Comparison of ENCODE assay signal across 13 cellular contexts in genomic region chr2:105904938-105905337, GRCh38.
A peak's percentile ranks its signal among the peaks of the same experiment; 100 is the strongest.
DNase-seq lines count a peak whose midpoint lies in the region; ATAC-seq lines count a peak whose summit lies in the region.
"Had no signal": no experiment of that assay in that cellular context is flagged by ENCODE, and none has a peak within 500 bp of the region (broad histone marks: within the 10 kb centered on the region; RNA-seq: fewer than 3 reads in every experiment).

No MANE protein-coding gene starts in this region.

- peaks cover 18% of the 10 kb centered on the region for H3K36me3 Mint-ChIP-seq in activated CD4-positive, alpha-beta T cell treated with anti-CD3 and anti-CD28 coated beads for 36 hours (ENCODE audit: low read depth)
- H3K36me3 Mint-ChIP-seq in activated CD4-positive, alpha-beta T cell treated with anti-CD3 and anti-CD28 coated beads, Interleukin-2, amount 10 ng/mL, durations not matched to agents 7 days and 5 days (ENCODE audit: low read depth) = peaks cover 23% of the 10 kb centered on the region
- H3K36me3 Mint-ChIP-seq in stimulated activated naive B cell treated with anti-CD40 and anti-IgM and Interleukin-4, amounts not matched to agents 10 μg/mL and 1 μg/mL and 100 μg/mL, for 72 hours = peaks cover 44 to 61% of the 10 kb centered on the region in 2 donors

- DNase-seq in activated CD4-positive, alpha-beta T cell treated with anti-CD3 and anti-CD28 coated beads for 36 hours = no peak
- DNase-seq in activated CD4-positive, alpha-beta T cell treated with anti-CD3 and anti-CD28 coated beads, Interleukin-2, amount 10 ng/mL, durations not matched to agents 7 days and 5 days = no peak
- DNase-seq in stimulated activated naive B cell treated with anti-CD40 and anti-IgM and Interleukin-4, amounts not matched to agents 10 μg/mL and 1 μg/mL and 100 μg/mL, for 72 hours = no peak
- DNase-seq in AG08395 (ENCODE audit: low spot score) (no peak), NCI-H2107 (lab: John Stamatoyannopoulos, UW) (no peak), SKM-1 treated with dmso at 0.1 percent for 144 hours (lab: John Stamatoyannopoulos, UW; ENCODE audit: unreplicated experiment) (no peak)
- DNase-seq: foreskin fibroblast, left ventricle myocardium inferior, nucleus accumbens, testis had no signal

- intact Hi-C loops in activated CD4-positive, alpha-beta T cell treated with anti-CD3 and anti-CD28 coated beads for 36 hours (cut with DNase I, micrococcal nuclease) = no loop called here

- peaks cover 56% of the 10 kb centered on the region for H3K4me1 Mint-ChIP-seq in activated CD4-positive, alpha-beta T cell treated with anti-CD3 and anti-CD28 coated beads for 36 hours
- H3K4me1 Mint-ChIP-seq in activated CD4-positive, alpha-beta T cell treated with anti-CD3 and anti-CD28 coated beads, Interleukin-2, amount 10 ng/mL, durations not matched to agents 7 days and 5 days = peaks cover 27% of the 10 kb centered on the region
- peaks cover 47 to 79% of the 10 kb centered on the region in 2 donors for H3K4me1 Mint-ChIP-seq in stimulated activated naive B cell treated with anti-CD40 and anti-IgM and Interleukin-4, amounts not matched to agents 10 μg/mL and 1 μg/mL and 100 μg/mL, for 72 hours

- CTCF ChIA-PET in activated CD4-positive, alpha-beta T cell treated with anti-CD3 and anti-CD28 coated beads for 36 hours (lab: Charles Lee) = no interaction called here
- CTCF ChIA-PET in activated CD4-positive, alpha-beta T cell treated with anti-CD3 and anti-CD28 coated beads, Interleukin-2, amount 10 ng/mL, durations not matched to agents 7 days and 5 days (lab: Charles Lee) = interaction anchor here (1.7 kb wide), 1 partner anchor 13 kb away, joined by 5 read pairs; no protein-coding TSS in a partner anchor

- H3K9me3 Mint-ChIP-seq in activated CD4-positive, alpha-beta T cell treated with anti-CD3 and anti-CD28 coated beads for 36 hours (ENCODE audit: low read depth) = peaks cover 13% of the 10 kb centered on the region
- H3K9me3 Mint-ChIP-seq in activated CD4-positive, alpha-beta T cell treated with anti-CD3 and anti-CD28 coated beads, Interleukin-2, amount 10 ng/mL, durations not matched to agents 7 days and 5 days = peaks cover 15% of the 10 kb centered on the region
- peaks cover 11 to 18% of the 10 kb centered on the region in 2 donors for H3K9me3 Mint-ChIP-seq in stimulated activated naive B cell treated with anti-CD40 and anti-IgM and Interleukin-4, amounts not matched to agents 10 μg/mL and 1 μg/mL and 100 μg/mL, for 72 hours

- H3K27ac Mint-ChIP-seq in activated CD4-positive, alpha-beta T cell treated with anti-CD3 and anti-CD28 coated beads for 36 hours = peak overlapping the region; percentile 10
- no peak overlapping the region for H3K27ac Mint-ChIP-seq in activated CD4-positive, alpha-beta T cell treated with anti-CD3 and anti-CD28 coated beads, Interleukin-2, amount 10 ng/mL, durations not matched to agents 7 days and 5 days
- peak overlapping the region; percentile 27 for H3K27ac Mint-ChIP-seq in stimulated activated naive B cell treated with anti-CD40 and anti-IgM and Interleukin-4, amounts not matched to agents 10 μg/mL and 1 μg/mL and 100 μg/mL, for 72 hours
- H3K27ac Mint-ChIP-seq: T-helper 2 cell treated with Interferon-gamma antibody and Interleukin-4, amounts not matched to agents 5 μg/mL and 100 μg/mL, for 36 hours had no signal

- POLR2A ChIA-PET in activated CD4-positive, alpha-beta T cell treated with anti-CD3 and anti-CD28 coated beads for 36 hours (lab: Charles Lee) = interaction anchor here (0.6 kb wide), 1 partner anchor 319 kb away, joined by 4 read pairs; no protein-coding TSS in a partner anchor
- POLR2A ChIA-PET in activated CD4-positive, alpha-beta T cell treated with anti-CD3 and anti-CD28 coated beads, Interleukin-2, amount 10 ng/mL, durations not matched to agents 7 days and 5 days (lab: Charles Lee) = no interaction called here

- no peaks in the 10 kb centered on the region for H3K27me3 Mint-ChIP-seq in activated CD4-positive, alpha-beta T cell treated with anti-CD3 and anti-CD28 coated beads for 36 hours
- H3K27me3 Mint-ChIP-seq in activated CD4-positive, alpha-beta T cell treated with anti-CD3 and anti-CD28 coated beads, Interleukin-2, amount 10 ng/mL, durations not matched to agents 7 days and 5 days = no peaks in the 10 kb centered on the region
- no peaks in the 10 kb centered on the region for H3K27me3 Mint-ChIP-seq in stimulated activated naive B cell treated with anti-CD40 and anti-IgM and Interleukin-4, amounts not matched to agents 10 μg/mL and 1 μg/mL and 100 μg/mL, for 72 hours

- peak; percentile 76 for ATAC-seq in activated CD4-positive, alpha-beta T cell treated with anti-CD3 and anti-CD28 coated beads for 36 hours
- ATAC-seq in GM21529 (IDR thresholded peaks at IDR 0.05; ENCODE audit: unreplicated experiment) = peak; percentile 96
- ATAC-seq in HG03135 (IDR thresholded peaks at IDR 0.05; ENCODE audit: unreplicated experiment) = peak; percentile 92
- ATAC-seq in stimulated activated naive B cell treated with anti-CD40 and anti-IgM and Interleukin-4, amounts not matched to agents 10 μg/mL and 1 μg/mL and 100 μg/mL, for 72 hours (replicated peaks) = peak; percentile 97 to 98

- H3K4me3 Mint-ChIP-seq in activated CD4-positive, alpha-beta T cell treated with anti-CD3 and anti-CD28 coated beads for 36 hours = no peak overlapping the region
- no peak overlapping the region for H3K4me3 Mint-ChIP-seq in activated CD4-positive, alpha-beta T cell treated with anti-CD3 and anti-CD28 coated beads, Interleukin-2, amount 10 ng/mL, durations not matched to agents 7 days and 5 days
- peak overlapping the region in 1 of 2 donors; percentile 15 for H3K4me3 Mint-ChIP-seq in stimulated activated naive B cell treated with anti-CD40 and anti-IgM and Interleukin-4, amounts not matched to agents 10 μg/mL and 1 μg/mL and 100 μg/mL, for 72 hours
- H3K4me3 Mint-ChIP-seq: T-helper 2 cell treated with Interferon-gamma antibody and Interleukin-4, amounts not matched to agents 5 μg/mL and 100 μg/mL, for 36 hours had no signal
